In genomic region chr1:23960291-23960718, GRCh38 we compare ENCODE assay signal across 8 cellular contexts. TPM values are rescaled to one million over a fixed set of nuclear protein-coding genes. Genes with fewer than 3 reads are reported as not detected.
A peak's percentile ranks its signal among the peaks of the same experiment; 100 is the strongest.
DNase-seq lines count a peak whose midpoint lies in the region; ATAC-seq and FAIRE-seq lines count a peak whose summit lies in the region.

No MANE protein-coding gene starts in this region.

- H3K4me3 Mint-ChIP-seq in T-cell = peak overlapping the region; percentile 97 to 100 (median 100)

- H3K36me3 Mint-ChIP-seq in T-cell = peaks cover 26% of the 10 kb centered on the region

- ATAC-seq in T-cell (replicated peaks in 1 of 4) (no peak), HG03439 (IDR thresholded peaks at IDR 0.05; ENCODE audit: unreplicated experiment) (no peak)

- CTCF ChIA-PET in T-cell (lab: Charles Lee) = interaction anchor here in 1 of 2 donors (0.6 to 3.1 kb wide), 4 partner anchors 8 to 68 kb away, joined by 3 to 17 read pairs (median 5); partner anchors contain the start of gene SRSF10

- H3K27me3 Mint-ChIP-seq in T-cell = no peaks in the 10 kb centered on the region

- H3K27ac Mint-ChIP-seq in T-cell = peak overlapping the region; percentile 99 to 100

- POLR2A ChIA-PET in T-cell (lab: Charles Lee) = interaction anchor here in 1 of 2 donors (0.5 to 2.5 kb wide), 5 partner anchors 16 to 182 kb away, joined by 3 to 6 read pairs (median 4); partner anchors contain the start of gene PITHD1

- H3K4me1 Mint-ChIP-seq in T-cell = peaks cover 56 to 73% (median 72%) of the 10 kb centered on the region in 3 donors

- peak; percentile 39 for FAIRE-seq in GM19239 (lab: Jason Lieb, UNC)

- no peaks in the 10 kb centered on the region for H3K9me3 Mint-ChIP-seq in T-cell

- DNase-seq in GM19239 (ENCODE audit: insufficient read length, low spot score) (no peak), T-cell (no peak), fibroblast of peridontal ligament (ENCODE audit: extremely low read depth) (peak; percentile 59), pons (ENCODE audit: low spot score) (peak; percentile 66), NCI-H2081 (lab: John Stamatoyannopoulos, UW) (no peak), NK-92 (lab: John Stamatoyannopoulos, UW; ENCODE audit: unreplicated experiment) (no peak), NCI-H1930 (lab: John Stamatoyannopoulos, UW) (no peak)

RNA-seq across cellular contexts. Expression of gene PNRC2, which starts 0.7 kb away (rescaled TPM):
- total RNA-seq in T-cell = 100 to 1,000 TPM; 135 to 159 (median 139) TPM

RNA-seq across cellular contexts. Expression of gene SRSF10, which starts 19.8 kb away (rescaled TPM):
- 100 to 1,000 TPM; 145 to 240 (median 153) TPM for total RNA-seq in T-cell

RNA-seq across cellular contexts. Expression of gene CNR2, which starts 47.1 kb away (rescaled TPM):
- total RNA-seq in T-cell = 1 to 10 TPM in 4 of 5 donors, under 1 TPM in 1; 0.67 to 2.1 (median 1.5) TPM

Comparison
In these comparisons a context has a peak if more than half of its experiments do, and no peak if none do; other contexts are left out.
1. DNase-seq: peak in fibroblast of peridontal ligament (single experiment) and pons (single experiment); none in GM19239 (single experiment), T-cell (0 of 34), NCI-H2081 (0 of 2), NK-92 (single experiment) and NCI-H1930 (0 of 2).